9 cellular contexts compared by ENCODE assay signal in genomic region chr9:16627967-16628366, GRCh38.
DNase-seq lines count a peak whose midpoint lies in the region; ATAC-seq and TF ChIP-seq lines count a peak whose summit lies in the region.
"Had no signal": no experiment of that assay in that cellular context is flagged by ENCODE, and none has a peak within 500 bp of the region (broad histone marks: within the 10 kb centered on the region; RNA-seq: fewer than 3 reads in every experiment).

No MANE protein-coding gene starts in this region.

- peaks cover 31% of the 10 kb centered on the region for H3K4me1 ChIP-seq in psoas muscle

- H3K27me3 ChIP-seq in psoas muscle (ENCODE audit: insufficient read depth in 3 of 3, low read length in 2 of 3) (no peaks in the 10 kb centered on the region), H7 (ENCODE audit: control insufficient read depth, insufficient read depth, low read length) (no peaks in the 10 kb centered on the region)

- TF ChIP-seq CTCF in fibroblast of villous mesenchyme (IDR thresholded peaks at IDR 0.05; ENCODE audit: insufficient read depth, low read depth, low read length) (no peak), psoas muscle (IDR thresholded peaks at IDR 0.05) (no peak)

- no peaks in the 10 kb centered on the region for H3K36me3 ChIP-seq in psoas muscle (ENCODE audit: insufficient read depth in 1 of 2, low read depth in 1 of 2)
- no peaks in the 10 kb centered on the region for H3K36me3 ChIP-seq in H7 (replicated peaks; ENCODE audit: control insufficient read depth, insufficient read depth, low read length)
- H3K36me3 ChIP-seq: HAP-1 had no signal

- intact Hi-C loops in psoas muscle (cut with DNase I) = loop anchor here in 1 of 2 donors (10.0 kb wide), 1 partner anchor 97 kb away; no protein-coding TSS in a partner anchor

- no peak overlapping the region for H3K4me3 ChIP-seq in fibroblast of villous mesenchyme (ENCODE audit: low read depth, low read length)
- H3K4me3 ChIP-seq in psoas muscle = no peak overlapping the region
- no peak overlapping the region for H3K4me3 ChIP-seq in H7 (ENCODE audit: insufficient read depth, low read depth, low read length)
- H3K4me3 ChIP-seq: HAP-1 had no signal

- DNase-seq in ELR (ENCODE audit: low read depth) (peak; percentile 87), fibroblast of villous mesenchyme (ENCODE audit: low read depth) (peak; percentile 91), psoas muscle (peak in 1 of 2 donors; percentile 19), GM19240 (ENCODE audit: insufficient read length, low spot score) (no peak), H7 (no peak), hypothalamus (lab: John Stamatoyannopoulos, UW) (no peak)

- H3K27ac ChIP-seq in psoas muscle = peak overlapping the region; percentile 81

- 42 to 68% (median 50%) methylated on average over 6 of the region's 6 CpGs for WGBS in psoas muscle, 3 donors

- ATAC-seq in psoas muscle (peak; percentile 29 to 65 (median 40)), GM18873 (IDR thresholded peaks at IDR 0.05; ENCODE audit: low FRiP score, unreplicated experiment) (no peak)

- H3K9me3 ChIP-seq in psoas muscle = no peaks in the 10 kb centered on the region
- H3K9me3 ChIP-seq: HAP-1 had no signal

TF ChIP-seq in PFSK-1, 5 proteins besides CTCF, POLR2A, EP300 and RAD21:
- TF ChIP-seq POLR2AphosphoS5 (IDR thresholded peaks at IDR 0.05; ENCODE audit: low read depth, low read length) = 0 out of 2 replicates have a peak, but pooled peaks have one; percentile 45
- no peak for TF ChIP-seq FOXP2 (optimal IDR thresholded peaks at IDR 0.05; ENCODE audit: borderline replicate concordance, extremely low read depth, extremely low read length, insufficient read depth)
- no peak for TF ChIP-seq TAF1 (IDR thresholded peaks at IDR 0.05; ENCODE audit: borderline replicate concordance, insufficient read depth, low read length)
- TF ChIP-seq REST (IDR thresholded peaks at IDR 0.05; ENCODE audit: insufficient read depth in 1 of 2, low read depth in 2 of 2, low read length in 2 of 2) = 0 out of 4 replicates have a peak, but pooled peaks of 1 of the 2 experiments have one; percentile 17
- TF ChIP-seq SIN3A (IDR thresholded peaks at IDR 0.05; ENCODE audit: borderline replicate concordance, insufficient read depth, low read length) = peak; percentile 93; the same call in 1 of the 2 replicates

Comparison
In these comparisons a context has a peak if more than half of its experiments do, and no peak if none do; other contexts are left out.
1. DNase-seq: peak in ELR (single experiment) and fibroblast of villous mesenchyme (single experiment); none in GM19240 (single experiment), H7 (single experiment) and hypothalamus (0 of 51).